Comparison of ENCODE assay signal across 1 cellular context in genomic region chr20:63657937-63658748, GRCh38.
A peak's percentile ranks its signal among the peaks of the same experiment; 100 is the strongest.
TF ChIP-seq lines count a peak whose summit lies in the region.

A gene with protein sequence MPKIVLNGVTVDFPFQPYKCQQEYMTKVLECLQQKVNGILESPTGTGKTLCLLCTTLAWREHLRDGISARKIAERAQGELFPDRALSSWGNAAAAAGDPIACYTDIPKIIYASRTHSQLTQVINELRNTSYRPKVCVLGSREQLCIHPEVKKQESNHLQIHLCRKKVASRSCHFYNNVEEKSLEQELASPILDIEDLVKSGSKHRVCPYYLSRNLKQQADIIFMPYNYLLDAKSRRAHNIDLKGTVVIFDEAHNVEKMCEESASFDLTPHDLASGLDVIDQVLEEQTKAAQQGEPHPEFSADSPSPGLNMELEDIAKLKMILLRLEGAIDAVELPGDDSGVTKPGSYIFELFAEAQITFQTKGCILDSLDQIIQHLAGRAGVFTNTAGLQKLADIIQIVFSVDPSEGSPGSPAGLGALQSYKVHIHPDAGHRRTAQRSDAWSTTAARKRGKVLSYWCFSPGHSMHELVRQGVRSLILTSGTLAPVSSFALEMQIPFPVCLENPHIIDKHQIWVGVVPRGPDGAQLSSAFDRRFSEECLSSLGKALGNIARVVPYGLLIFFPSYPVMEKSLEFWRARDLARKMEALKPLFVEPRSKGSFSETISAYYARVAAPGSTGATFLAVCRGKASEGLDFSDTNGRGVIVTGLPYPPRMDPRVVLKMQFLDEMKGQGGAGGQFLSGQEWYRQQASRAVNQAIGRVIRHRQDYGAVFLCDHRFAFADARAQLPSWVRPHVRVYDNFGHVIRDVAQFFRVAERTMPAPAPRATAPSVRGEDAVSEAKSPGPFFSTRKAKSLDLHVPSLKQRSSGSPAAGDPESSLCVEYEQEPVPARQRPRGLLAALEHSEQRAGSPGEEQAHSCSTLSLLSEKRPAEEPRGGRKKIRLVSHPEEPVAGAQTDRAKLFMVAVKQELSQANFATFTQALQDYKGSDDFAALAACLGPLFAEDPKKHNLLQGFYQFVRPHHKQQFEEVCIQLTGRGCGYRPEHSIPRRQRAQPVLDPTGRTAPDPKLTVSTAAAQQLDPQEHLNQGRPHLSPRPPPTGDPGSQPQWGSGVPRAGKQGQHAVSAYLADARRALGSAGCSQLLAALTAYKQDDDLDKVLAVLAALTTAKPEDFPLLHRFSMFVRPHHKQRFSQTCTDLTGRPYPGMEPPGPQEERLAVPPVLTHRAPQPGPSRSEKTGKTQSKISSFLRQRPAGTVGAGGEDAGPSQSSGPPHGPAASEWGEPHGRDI (N-terminal part only) (plus strand): TSS chr20:63658312. CDS start chr20:63659403, 1,091 bp downstream.

TF ChIP-seq in K562, 482 proteins besides CTCF, POLR2A, EP300 and RAD21 (continued from another document and continues in another):
- TF ChIP-seq, protein P1, sequence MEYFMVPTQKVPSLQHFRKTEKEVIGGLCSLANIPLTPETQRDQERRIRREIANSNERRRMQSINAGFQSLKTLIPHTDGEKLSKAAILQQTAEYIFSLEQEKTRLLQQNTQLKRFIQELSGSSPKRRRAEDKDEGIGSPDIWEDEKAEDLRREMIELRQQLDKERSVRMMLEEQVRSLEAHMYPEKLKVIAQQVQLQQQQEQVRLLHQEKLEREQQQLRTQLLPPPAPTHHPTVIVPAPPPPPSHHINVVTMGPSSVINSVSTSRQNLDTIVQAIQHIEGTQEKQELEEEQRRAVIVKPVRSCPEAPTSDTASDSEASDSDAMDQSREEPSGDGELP (CRISPR knock-in tag; IDR thresholded peaks at IDR 0.05; ENCODE audit: borderline replicate concordance): peak; percentile 91; the same call in 1 of the 2 replicates
- TF ChIP-seq TBP (optimal IDR thresholded peaks at IDR 0.05; ENCODE audit: low read depth, low read length) (peak; percentile 85), NFRKB (IDR thresholded peaks at IDR 0.05; ENCODE audit: low read depth) (peak; percentile 84), RBM14 (IDR thresholded peaks at IDR 0.05; ENCODE audit: borderline replicate concordance, insufficient read depth, low read depth, low read length) (no peak), HNRNPL (IDR thresholded peaks at IDR 0.05; ENCODE audit: low read depth, low read length) (0 out of 2 replicates have a peak, but pooled peaks have one; percentile 22), SP1 (CRISPR knock-in tag; IDR thresholded peaks at IDR 0.05) (peak; percentile 90), TRIM24 (IDR thresholded peaks at IDR 0.05) (peak in 1 of 2 experiments; percentile 99; a peak in 2 of 4 replicates), SIN3B (IDR thresholded peaks at IDR 0.05; ENCODE audit: low read depth) (peak; percentile 96), POLR2B (IDR thresholded peaks at IDR 0.05; ENCODE audit: low read depth, partially characterized antibody) (peak; percentile 61), RBM22 (IDR thresholded peaks at IDR 0.05; ENCODE audit: low read depth, low read length, poor library complexity, severe bottlenecking) (peak; percentile 83), ETV5 (CRISPR knock-in tag; IDR thresholded peaks at IDR 0.05; ENCODE audit: low read depth) (peak; percentile 65; the same call in 1 of the 2 replicates), KDM2B (CRISPR knock-in tag; IDR thresholded peaks at IDR 0.05) (no peak), MAZ (CRISPR knock-in tag; conservative IDR thresholded peaks at IDR 0.05 in 1 of 2, IDR thresholded peaks at IDR 0.05 in 1 of 2) (peak; percentile 84 to 91), MEF2D (tag; conservative IDR thresholded peaks at IDR 0.05; ENCODE audit: low read depth) (no peak), SNAPC5 (CRISPR knock-in tag; IDR thresholded peaks at IDR 0.05) (no peak), ZFPM2 (CRISPR knock-in tag; IDR thresholded peaks at IDR 0.05) (no peak), SLC30A9 (CRISPR knock-in tag; IDR thresholded peaks at IDR 0.05) (no peak), GABPB1 (CRISPR knock-in tag; IDR thresholded peaks at IDR 0.05) (peak; percentile 100), ZNF12 (CRISPR knock-in tag; IDR thresholded peaks at IDR 0.05) (no peak), ATF1 (CRISPR knock-in tag; IDR thresholded peaks at IDR 0.05) (no peak), ATF1 (tag; IDR thresholded peaks at IDR 0.05) (peak; percentile 85), E2F5 (CRISPR knock-in tag; IDR thresholded peaks at IDR 0.05) (no peak), POLR2G (IDR thresholded peaks at IDR 0.05; ENCODE audit: low read depth, low read length) (peak; percentile 82; the same call in 1 of the 2 replicates), C11orf30 (IDR thresholded peaks at IDR 0.05; ENCODE audit: low read depth) (peak; percentile 98), MXI1 (IDR thresholded peaks at IDR 0.05; ENCODE audit: low read depth, low read length) (peak; percentile 61; the same call in 1 of the 2 replicates), ID3 (CRISPR knock-in tag; IDR thresholded peaks at IDR 0.05) (no peak), ID3 (tag; IDR thresholded peaks at IDR 0.05) (peak; percentile 76; the same call in 1 of the 2 replicates), GTF2E2 (tag; IDR thresholded peaks at IDR 0.05) (peak; percentile 88), NFIC (IDR thresholded peaks at IDR 0.05) (peak; percentile 62), CBFB (CRISPR knock-in tag; IDR thresholded peaks at IDR 0.05) (peak; percentile 80; the same call in 1 of the 2 replicates), ELF4 (CRISPR knock-in tag; IDR thresholded peaks at IDR 0.05) (peak; percentile 15; the same call in 1 of the 2 replicates), ZNF263 (CRISPR knock-in tag; IDR thresholded peaks at IDR 0.05; ENCODE audit: borderline replicate concordance) (peak; percentile 42; the same call in 1 of the 2 replicates), SREBF1 (IDR thresholded peaks at IDR 0.05; ENCODE audit: borderline replicate concordance, low read depth, low read length) (no peak), FOXM1 (IDR thresholded peaks at IDR 0.05; ENCODE audit: low read depth) (no peak), FOXM1 (CRISPR knock-in tag; IDR thresholded peaks at IDR 0.05; ENCODE audit: low read depth) (no peak), ZNF707 (CRISPR knock-in tag; conservative IDR thresholded peaks at IDR 0.05) (no peak), TOE1 (IDR thresholded peaks at IDR 0.05; ENCODE audit: borderline replicate concordance) (peak; percentile 90), TOE1 (CRISPR knock-in tag; IDR thresholded peaks at IDR 0.05; ENCODE audit: borderline replicate concordance, low read depth) (no peak), CHD2 (IDR thresholded peaks at IDR 0.05; ENCODE audit: low read depth, low read length) (0 out of 2 replicates have a peak, but pooled peaks have one; percentile 7), KLF1 (tag; IDR thresholded peaks at IDR 0.05) (peak; percentile 74; the same call in 1 of the 2 replicates), RFX1 (IDR thresholded peaks at IDR 0.05) (no peak), THRB (CRISPR knock-in tag; conservative IDR thresholded peaks at IDR 0.05) (0 out of 2 replicates have a peak, but pooled peaks have one; percentile 8), LARP7 (IDR thresholded peaks at IDR 0.05) (peak; percentile 11; the same call in 1 of the 2 replicates), ZNF584 (CRISPR knock-in tag; IDR thresholded peaks at IDR 0.05; ENCODE audit: low read depth) (peak; percentile 58; the same call in 1 of the 2 replicates), KLF6 (CRISPR knock-in tag; IDR thresholded peaks at IDR 0.05; ENCODE audit: borderline replicate concordance) (no peak), SUPT5H (IDR thresholded peaks at IDR 0.05) (peak; percentile 79), CSDE1 (IDR thresholded peaks at IDR 0.05) (no peak), DACH1 (IDR thresholded peaks at IDR 0.05; ENCODE audit: partially characterized antibody) (no peak), ZNF589 (CRISPR knock-in tag; IDR thresholded peaks at IDR 0.05; ENCODE audit: low read depth) (peak; percentile 54; the same call in 1 of the 2 replicates), TCF15 (CRISPR knock-in tag; IDR thresholded peaks at IDR 0.05) (0 out of 2 replicates have a peak, but pooled peaks have one; percentile 51), ZNF764 (CRISPR knock-in tag; IDR thresholded peaks at IDR 0.05; ENCODE audit: low read depth) (0 out of 2 replicates have a peak, but pooled peaks have one; percentile 6), SOX6 (IDR thresholded peaks at IDR 0.05) (peak; percentile 34; the same call in 1 of the 2 replicates)
- TF ChIP-seq, protein P2, sequence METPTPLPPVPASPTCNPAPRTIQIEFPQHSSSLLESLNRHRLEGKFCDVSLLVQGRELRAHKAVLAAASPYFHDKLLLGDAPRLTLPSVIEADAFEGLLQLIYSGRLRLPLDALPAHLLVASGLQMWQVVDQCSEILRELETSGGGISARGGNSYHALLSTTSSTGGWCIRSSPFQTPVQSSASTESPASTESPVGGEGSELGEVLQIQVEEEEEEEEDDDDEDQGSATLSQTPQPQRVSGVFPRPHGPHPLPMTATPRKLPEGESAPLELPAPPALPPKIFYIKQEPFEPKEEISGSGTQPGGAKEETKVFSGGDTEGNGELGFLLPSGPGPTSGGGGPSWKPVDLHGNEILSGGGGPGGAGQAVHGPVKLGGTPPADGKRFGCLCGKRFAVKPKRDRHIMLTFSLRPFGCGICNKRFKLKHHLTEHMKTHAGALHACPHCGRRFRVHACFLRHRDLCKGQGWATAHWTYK (CRISPR knock-in tag; IDR thresholded peaks at IDR 0.05): 0 out of 2 replicates have a peak, but pooled peaks have one; percentile 27
- TF ChIP-seq, protein P3, sequence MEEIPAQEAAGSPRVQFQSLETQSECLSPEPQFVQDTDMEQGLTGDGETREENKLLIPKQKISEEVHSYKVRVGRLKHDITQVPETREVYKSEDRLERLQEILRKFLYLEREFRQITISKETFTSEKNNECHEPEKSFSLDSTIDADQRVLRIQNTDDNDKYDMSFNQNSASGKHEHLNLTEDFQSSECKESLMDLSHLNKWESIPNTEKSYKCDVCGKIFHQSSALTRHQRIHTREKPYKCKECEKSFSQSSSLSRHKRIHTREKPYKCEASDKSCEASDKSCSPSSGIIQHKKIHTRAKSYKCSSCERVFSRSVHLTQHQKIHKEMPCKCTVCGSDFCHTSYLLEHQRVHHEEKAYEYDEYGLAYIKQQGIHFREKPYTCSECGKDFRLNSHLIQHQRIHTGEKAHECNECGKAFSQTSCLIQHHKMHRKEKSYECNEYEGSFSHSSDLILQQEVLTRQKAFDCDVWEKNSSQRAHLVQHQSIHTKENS (CRISPR knock-in tag; IDR thresholded peaks at IDR 0.05): no peak
- TF ChIP-seq, protein P4, sequence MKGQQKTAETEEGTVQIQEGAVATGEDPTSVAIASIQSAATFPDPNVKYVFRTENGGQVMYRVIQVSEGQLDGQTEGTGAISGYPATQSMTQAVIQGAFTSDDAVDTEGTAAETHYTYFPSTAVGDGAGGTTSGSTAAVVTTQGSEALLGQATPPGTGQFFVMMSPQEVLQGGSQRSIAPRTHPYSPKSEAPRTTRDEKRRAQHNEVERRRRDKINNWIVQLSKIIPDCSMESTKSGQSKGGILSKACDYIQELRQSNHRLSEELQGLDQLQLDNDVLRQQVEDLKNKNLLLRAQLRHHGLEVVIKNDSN (CRISPR knock-in tag; IDR thresholded peaks at IDR 0.05): 0 out of 2 replicates have a peak, but pooled peaks have one; percentile 1
- TF ChIP-seq, protein P5, sequence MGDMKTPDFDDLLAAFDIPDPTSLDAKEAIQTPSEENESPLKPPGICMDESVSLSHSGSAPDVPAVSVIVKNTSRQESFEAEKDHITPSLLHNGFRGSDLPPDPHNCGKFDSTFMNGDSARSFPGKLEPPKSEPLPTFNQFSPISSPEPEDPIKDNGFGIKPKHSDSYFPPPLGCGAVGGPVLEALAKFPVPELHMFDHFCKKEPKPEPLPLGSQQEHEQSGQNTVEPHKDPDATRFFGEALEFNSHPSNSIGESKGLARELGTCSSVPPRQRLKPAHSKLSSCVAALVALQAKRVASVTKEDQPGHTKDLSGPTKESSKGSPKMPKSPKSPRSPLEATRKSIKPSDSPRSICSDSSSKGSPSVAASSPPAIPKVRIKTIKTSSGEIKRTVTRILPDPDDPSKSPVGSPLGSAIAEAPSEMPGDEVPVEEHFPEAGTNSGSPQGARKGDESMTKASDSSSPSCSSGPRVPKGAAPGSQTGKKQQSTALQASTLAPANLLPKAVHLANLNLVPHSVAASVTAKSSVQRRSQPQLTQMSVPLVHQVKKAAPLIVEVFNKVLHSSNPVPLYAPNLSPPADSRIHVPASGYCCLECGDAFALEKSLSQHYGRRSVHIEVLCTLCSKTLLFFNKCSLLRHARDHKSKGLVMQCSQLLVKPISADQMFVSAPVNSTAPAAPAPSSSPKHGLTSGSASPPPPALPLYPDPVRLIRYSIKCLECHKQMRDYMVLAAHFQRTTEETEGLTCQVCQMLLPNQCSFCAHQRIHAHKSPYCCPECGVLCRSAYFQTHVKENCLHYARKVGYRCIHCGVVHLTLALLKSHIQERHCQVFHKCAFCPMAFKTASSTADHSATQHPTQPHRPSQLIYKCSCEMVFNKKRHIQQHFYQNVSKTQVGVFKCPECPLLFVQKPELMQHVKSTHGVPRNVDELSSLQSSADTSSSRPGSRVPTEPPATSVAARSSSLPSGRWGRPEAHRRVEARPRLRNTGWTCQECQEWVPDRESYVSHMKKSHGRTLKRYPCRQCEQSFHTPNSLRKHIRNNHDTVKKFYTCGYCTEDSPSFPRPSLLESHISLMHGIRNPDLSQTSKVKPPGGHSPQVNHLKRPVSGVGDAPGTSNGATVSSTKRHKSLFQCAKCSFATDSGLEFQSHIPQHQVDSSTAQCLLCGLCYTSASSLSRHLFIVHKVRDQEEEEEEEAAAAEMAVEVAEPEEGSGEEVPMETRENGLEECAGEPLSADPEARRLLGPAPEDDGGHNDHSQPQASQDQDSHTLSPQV (IDR thresholded peaks at IDR 0.05): peak; percentile 61
